ENCODE assay signal across 8 cellular contexts in genomic region chr10:28393956-28394568, GRCh38.
A peak's percentile ranks its signal among the peaks of the same experiment; 100 is the strongest.
DNase-seq lines count a peak whose midpoint lies in the region; ATAC-seq, FAIRE-seq and TF ChIP-seq lines count a peak whose summit lies in the region.

No MANE protein-coding gene starts in this region.

- peaks cover 4 to 6% (median 5%) of the 10 kb centered on the region in 3 donors for H3K4me1 Mint-ChIP-seq in CD8-positive, alpha-beta memory T cell

- no peaks in the 10 kb centered on the region for H3K79me1 ChIP-seq in IMR-90 (ENCODE audit: low read depth in 1 of 2, low read length in 2 of 2)

- TF ChIP-seq RAD21 in IMR-90 (IDR thresholded peaks at IDR 0.05; ENCODE audit: low read length) = peak; percentile 64

- H2BK15ac ChIP-seq in IMR-90 (ENCODE audit: low read depth, low read length) = no peak overlapping the region

- peak overlapping the region; percentile 86 for H2AFZ ChIP-seq in IMR-90 (replicated peaks; ENCODE audit: low read length, poor library complexity)

- in situ Hi-C loops in IMR-90 (cut with MboI; ENCODE audit: low sequenced_read_pairs) = loop anchor here (25.0 kb wide), 1 partner anchor 657 kb away; the partner anchor contains the start of gene MKX

- no peak overlapping the region for H2AK9ac ChIP-seq in IMR-90 (replicated peaks; ENCODE audit: low read depth, low read length, poor library complexity)

- H3K56ac ChIP-seq in IMR-90 (ENCODE audit: extremely low read depth, insufficient read depth, low read length) = no peak overlapping the region

- intact Hi-C loops in IMR-90 (cut with micrococcal nuclease) (no loop called here), pancreas (cut with DNase I) (no loop called here)

- H3K27me3 ChIP-seq in CD8-positive, alpha-beta memory T cell (ENCODE audit: insufficient read depth, low read length, poor library complexity, severe bottlenecking) = no peaks in the 10 kb centered on the region
- H3K27me3 ChIP-seq in IMR-90 (ENCODE audit: control insufficient read depth, insufficient read depth, low read length) = 0 out of 2 replicates have a peak, but pooled peaks cover 2% of the 10 kb centered on the region
- H3K27me3 ChIP-seq in gastroesophageal sphincter = no peaks in the 10 kb centered on the region
- no peaks in the 10 kb centered on the region for H3K27me3 ChIP-seq in pancreas
- H3K27me3 ChIP-seq in upper lobe of left lung = no peaks in the 10 kb centered on the region

- H3K36me3 ChIP-seq in CD8-positive, alpha-beta memory T cell (ENCODE audit: insufficient read depth, low read length) = no peaks in the 10 kb centered on the region
- H3K36me3 ChIP-seq in IMR-90 (ENCODE audit: control insufficient read depth, insufficient read depth, low read length) (no peaks in the 10 kb centered on the region), gastroesophageal sphincter (no peaks in the 10 kb centered on the region), pancreas (no peaks in the 10 kb centered on the region), upper lobe of left lung (no peaks in the 10 kb centered on the region)

- no peak overlapping the region for H3K14ac ChIP-seq in IMR-90 (replicated peaks; ENCODE audit: low read depth, low read length)

- no peak overlapping the region for H4K91ac ChIP-seq in IMR-90 (ENCODE audit: insufficient read depth, low read depth, low read length)

- peaks cover 0 to 2% (median 0%) of the 10 kb centered on the region in 5 donors for H3K9me3 Mint-ChIP-seq in CD8-positive, alpha-beta memory T cell

- BruUV-seq in IMR-90 (replicated peaks; lab: Mats Ljungman, UMichigan) = no TSS peak

- no peaks in the 10 kb centered on the region for H3K4me1 ChIP-seq in CD8-positive, alpha-beta memory T cell (ENCODE audit: insufficient read depth, low read length)
- H3K4me1 ChIP-seq in IMR-90 (ENCODE audit: control insufficient read depth, insufficient read depth, low read length) (no peaks in the 10 kb centered on the region), gastroesophageal sphincter (peaks cover 0 to 6% (median 0%) of the 10 kb centered on the region in 3 donors), pancreas (no peaks in the 10 kb centered on the region), upper lobe of left lung (peaks cover 0 to 8% (median 3%) of the 10 kb centered on the region in 4 donors)

- H3K9me3 ChIP-seq in CD8-positive, alpha-beta memory T cell (ENCODE audit: low read length) = no peaks in the 10 kb centered on the region
- H3K9me3 ChIP-seq in IMR-90 (ENCODE audit: control insufficient read depth, insufficient read depth, low read length) (peaks cover 2% of the 10 kb centered on the region; the same call in 1 of the 2 replicates), gastroesophageal sphincter (no peaks in the 10 kb centered on the region), pancreas (no peaks in the 10 kb centered on the region), upper lobe of left lung (no peaks in the 10 kb centered on the region)

- peak overlapping the region in 1 of 7 donors; percentile 11 for H3K4me3 Mint-ChIP-seq in CD8-positive, alpha-beta memory T cell

- CTCF ChIA-PET in CD8-positive, alpha-beta memory T cell (lab: Charles Lee) = interaction anchor here (0.7 to 2.5 kb wide), 28 partner anchors 8 to 946 kb away, joined by 3 to 43 read pairs (median 4); partner anchors contain the start of gene MPP7
- CTCF ChIA-PET in IMR-90 (lab: Yijun Ruan, JAX) = interaction anchor here (0.5 to 2.1 kb wide), 12 partner anchors 9 to 1024 kb away, joined by 3 to 15 read pairs (median 4); no protein-coding TSS in a partner anchor
- CTCF ChIA-PET in RWPE1 (lab: Yijun Ruan, JAX) = interaction anchor here (0.5 to 1.4 kb wide), 17 partner anchors 10 to 1612 kb away, joined by 3 to 6 read pairs (median 4); no protein-coding TSS in a partner anchor

- H3K9me1 ChIP-seq in IMR-90 (ENCODE audit: insufficient read depth, low read length) = no peaks in the 10 kb centered on the region

- H2BK20ac ChIP-seq in IMR-90 (ENCODE audit: low read depth, low read length) = no peak overlapping the region

- POLR2A ChIA-PET in CD8-positive, alpha-beta memory T cell (lab: Charles Lee) = no interaction called here
- POLR2A ChIA-PET in IMR-90 (lab: Charles Lee; ENCODE audit: unreplicated experiment) (no interaction called here), RWPE1 (lab: Yijun Ruan, JAX; ENCODE audit: low non-redundant PET) (no interaction called here)

- DNase-seq in CD8-positive, alpha-beta memory T cell = peak; percentile 42 to 69 (median 48)
- DNase-seq in IMR-90 (peak; percentile 57), RWPE1 (ENCODE audit: low spot score) (peak; percentile 62), pancreas (peak; percentile 36 to 72 (median 55)), upper lobe of left lung (peak in 1 of 2 donors; percentile 68)
- DNase-seq in activated T-helper 9 cell treated with anti-CD3 and anti-CD28 coated beads, Interleukin-2, amount 50 U/mL, for 16 hours (ENCODE audit: low read depth) = peak; percentile 33

- H2BK120ac ChIP-seq in IMR-90 (ENCODE audit: low read depth, low read length) = no peak overlapping the region

- no peak overlapping the region for H3K4me3 ChIP-seq in CD8-positive, alpha-beta memory T cell (ENCODE audit: low read length)
- H3K4me3 ChIP-seq in IMR-90 (ENCODE audit: insufficient read depth, low read depth, low read length) (no peak overlapping the region), gastroesophageal sphincter (no peak overlapping the region), pancreas (no peak overlapping the region), upper lobe of left lung (no peak overlapping the region)

- TF ChIP-seq EP300 in gastroesophageal sphincter (IDR thresholded peaks at IDR 0.05) (no peak), upper lobe of left lung (IDR thresholded peaks at IDR 0.05) (no peak)

- H3K36me3 Mint-ChIP-seq in CD8-positive, alpha-beta memory T cell = peaks cover 0 to 3% (median 0%) of the 10 kb centered on the region in 3 donors

- 0 out of 2 replicates have a peak overlapping the region, but pooled peaks have one; percentile 58 for H3K4me2 ChIP-seq in IMR-90 (ENCODE audit: low read depth, low read length)

- H3K4ac ChIP-seq in IMR-90 (ENCODE audit: low read depth, low read length) = no peak overlapping the region

- H2BK5ac ChIP-seq in IMR-90 (ENCODE audit: low read depth, low read length, poor library complexity, severe bottlenecking) = no peak overlapping the region

- peak; percentile 76 for TF ChIP-seq CTCF in IMR-90 (conservative IDR thresholded peaks at IDR 0.05; ENCODE audit: low read depth, low read length)
- peak; percentile 91 for TF ChIP-seq CTCF in RWPE1 (conservative IDR thresholded peaks at IDR 0.05; ENCODE audit: low read depth)
- TF ChIP-seq CTCF in gastroesophageal sphincter (IDR thresholded peaks at IDR 0.05) = peak; percentile 58 to 88 (median 79)
- peak; percentile 86 to 93 (median 90) for TF ChIP-seq CTCF in pancreas (IDR thresholded peaks at IDR 0.05)
- peak; percentile 51 to 82 (median 68) for TF ChIP-seq CTCF in upper lobe of left lung (IDR thresholded peaks at IDR 0.05)

- no peaks in the 10 kb centered on the region for H4K20me1 ChIP-seq in IMR-90 (ENCODE audit: insufficient read depth, low read length)

- no peak overlapping the region for H3K9ac ChIP-seq in IMR-90 (ENCODE audit: low read depth, low read length)

- H3K18ac ChIP-seq in IMR-90 (ENCODE audit: low read depth, low read length) = no peak overlapping the region

- no peak overlapping the region for H3K27ac ChIP-seq in CD8-positive, alpha-beta memory T cell (ENCODE audit: low read depth, low read length)
- H3K27ac ChIP-seq in IMR-90 (ENCODE audit: insufficient read depth, low read length) = no peak overlapping the region
- no peak overlapping the region for H3K27ac ChIP-seq in RWPE1
- no peak overlapping the region for H3K27ac ChIP-seq in gastroesophageal sphincter
- no peak overlapping the region for H3K27ac ChIP-seq in pancreas
- no peak overlapping the region for H3K27ac ChIP-seq in upper lobe of left lung

- no peak overlapping the region for H3K27ac Mint-ChIP-seq in CD8-positive, alpha-beta memory T cell

- ATAC-seq in GM19438 (IDR thresholded peaks at IDR 0.05; ENCODE audit: low read depth, unreplicated experiment) (peak; percentile 85), IMR-90 (ENCODE audit: low read depth) (peak; percentile 95), gastroesophageal sphincter (peak; percentile 67), pancreas (peak; percentile 87 to 99 (median 96)), upper lobe of left lung (ENCODE audit: low FRiP score in 2 of 2) (peak; percentile 82 to 91)

- no CpG with 5 or more reads among the region's 8 CpGs for WGBS in IMR-90 (ENCODE audit: extremely low coverage in 2 of 2, insufficient read length in 1 of 2), 2 experiments
- 17 to 20% methylated on average over 4 to 6 of the region's 8 CpGs for WGBS in gastroesophageal sphincter (ENCODE audit: low coverage in 1 of 2), 2 donors
- WGBS in pancreas, 2 donors = 9% methylated on average over 8 of the region's 8 CpGs
- WGBS in upper lobe of left lung, 2 donors = 14 to 15% methylated on average over 8 of the region's 8 CpGs

- TF ChIP-seq POLR2A in IMR-90 (IDR thresholded peaks at IDR 0.05; ENCODE audit: low read depth, low read length) = no peak
- no peak for TF ChIP-seq POLR2A in gastroesophageal sphincter (IDR thresholded peaks at IDR 0.05)
- no peak for TF ChIP-seq POLR2A in upper lobe of left lung (IDR thresholded peaks at IDR 0.05)

- peaks cover 6 to 7% of the 10 kb centered on the region in 2 donors for H3K27me3 Mint-ChIP-seq in CD8-positive, alpha-beta memory T cell

- H4K8ac ChIP-seq in IMR-90 (ENCODE audit: low read depth in 2 of 2, low read length in 2 of 2) = no peak overlapping the region

- no peak overlapping the region for H3K23ac ChIP-seq in IMR-90 (ENCODE audit: low read depth, low read length)

- H4K5ac ChIP-seq in IMR-90 (ENCODE audit: low read depth, low read length) = no peak overlapping the region

- dilution Hi-C loops in IMR-90 (cut with HindIII; ENCODE audit: low sequenced_read_pairs, unreplicated experiment) = loop anchor here (25.0 kb wide), 1 partner anchor 132 kb away; no protein-coding TSS in a partner anchor

- H2AK5ac ChIP-seq in IMR-90 (ENCODE audit: low read depth, low read length) = no peak overlapping the region

- no peak for FAIRE-seq in pancreas (lab: Jason Lieb, UNC)

TF ChIP-seq in IMR-90, 13 proteins besides CTCF, POLR2A, EP300 and RAD21:
- TF ChIP-seq MAZ (IDR thresholded peaks at IDR 0.05; ENCODE audit: borderline replicate concordance, low read depth, low read length) (no peak), FOS (IDR thresholded peaks at IDR 0.05; ENCODE audit: low read depth, low read length) (no peak), CHD1 (IDR thresholded peaks at IDR 0.05; ENCODE audit: low read depth, low read length) (no peak), MAFK (IDR thresholded peaks at IDR 0.05; ENCODE audit: low read depth, low read length) (no peak), SMC3 (IDR thresholded peaks at IDR 0.05; ENCODE audit: low read depth, low read length) (peak; percentile 38)
- TF ChIP-seq, protein P1, sequence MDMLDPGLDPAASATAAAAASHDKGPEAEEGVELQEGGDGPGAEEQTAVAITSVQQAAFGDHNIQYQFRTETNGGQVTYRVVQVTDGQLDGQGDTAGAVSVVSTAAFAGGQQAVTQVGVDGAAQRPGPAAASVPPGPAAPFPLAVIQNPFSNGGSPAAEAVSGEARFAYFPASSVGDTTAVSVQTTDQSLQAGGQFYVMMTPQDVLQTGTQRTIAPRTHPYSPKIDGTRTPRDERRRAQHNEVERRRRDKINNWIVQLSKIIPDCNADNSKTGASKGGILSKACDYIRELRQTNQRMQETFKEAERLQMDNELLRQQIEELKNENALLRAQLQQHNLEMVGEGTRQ (IDR thresholded peaks at IDR 0.05; ENCODE audit: low read depth, low read length) = no peak
